In genomic region chr10:59872892-59873463, GRCh38 we compare ENCODE assay signal across 1 cellular context.
A peak's percentile ranks its signal among the peaks of the same experiment; 100 is the strongest.
TF ChIP-seq lines count a peak whose summit lies in the region.

No MANE protein-coding gene starts in this region.

TF ChIP-seq in K562, 482 proteins besides CTCF, POLR2A, EP300 and RAD21 (continued from another document):
- TF ChIP-seq GTF2E2 (tag; IDR thresholded peaks at IDR 0.05), result peak; percentile 41; the same call in 1 of the 2 replicates
- TF ChIP-seq JUND (IDR thresholded peaks at IDR 0.05; ENCODE audit: borderline replicate concordance, low read depth, low read length), result peak; percentile 28; the same call in 1 of the 2 replicates
- TF ChIP-seq JUND (tag; IDR thresholded peaks at IDR 0.05; ENCODE audit: borderline replicate concordance, low read depth, low read length), result peak; percentile 70; the same call in 2 of the 3 replicates
- TF ChIP-seq ELF4 (CRISPR knock-in tag; IDR thresholded peaks at IDR 0.05), result no peak
- TF ChIP-seq FOSL1 (tag; conservative IDR thresholded peaks at IDR 0.05), result peak; percentile 43; the same call in 1 of the 2 replicates
- peak; percentile 58 to 97; a peak in 3 of 4 replicates for TF ChIP-seq SRF (CRISPR knock-in tag; IDR thresholded peaks at IDR 0.05)
- TF ChIP-seq C11orf30 (IDR thresholded peaks at IDR 0.05; ENCODE audit: low read depth), result peak; percentile 16; the same call in 1 of the 2 replicates
- TF ChIP-seq UBTF (IDR thresholded peaks at IDR 0.05; ENCODE audit: borderline replicate concordance in 1 of 2, low read depth in 2 of 2, low read length in 2 of 2), result no peak
- TF ChIP-seq RBM39 (optimal IDR thresholded peaks at IDR 0.05; ENCODE audit: low read depth, low read length), result no peak
- TF ChIP-seq ESRRA (IDR thresholded peaks at IDR 0.05; ENCODE audit: borderline replicate concordance, low read depth), result 0 out of 2 replicates have a peak, but pooled peaks have one; percentile 48
- no peak for TF ChIP-seq ZNF436 (CRISPR knock-in tag; IDR thresholded peaks at IDR 0.05)
- TF ChIP-seq RAD51 (IDR thresholded peaks at IDR 0.05; ENCODE audit: borderline replicate concordance, low read depth), result peak; percentile 92
- TF ChIP-seq TFE3 (CRISPR knock-in tag; IDR thresholded peaks at IDR 0.05), result peak; percentile 97
- TF ChIP-seq ZNF217 (CRISPR knock-in tag; IDR thresholded peaks at IDR 0.05), result no peak
- TF ChIP-seq GABPA (tag; conservative IDR thresholded peaks at IDR 0.05; ENCODE audit: low read depth), result peak; percentile 5; the same call in 1 of the 2 replicates
- TF ChIP-seq ZNF639 (CRISPR knock-in tag; conservative IDR thresholded peaks at IDR 0.05 in 1 of 2, IDR thresholded peaks at IDR 0.05 in 1 of 2), result peak in 1 of 2 experiments; percentile 66; a peak in 1 of 4 replicates
- TF ChIP-seq CREM (IDR thresholded peaks at IDR 0.05; ENCODE audit: low read depth), result no peak
- TF ChIP-seq MAX (CRISPR knock-in tag; IDR thresholded peaks at IDR 0.05), result no peak
